Comparison of ENCODE assay signal across 26 cellular contexts in genomic region chr5:125525356-125525755, GRCh38.
A peak's percentile ranks its signal among the peaks of the same experiment; 100 is the strongest.
DNase-seq lines count a peak whose midpoint lies in the region; ATAC-seq and TF ChIP-seq lines count a peak whose summit lies in the region.
"Had no signal": no experiment of that assay in that cellular context is flagged by ENCODE, and none has a peak within 500 bp of the region (broad histone marks: within the 10 kb centered on the region; RNA-seq: fewer than 3 reads in every experiment).

No MANE protein-coding gene starts in this region.

- H3K4me3 ChIP-seq in right atrium auricular region, result no peak overlapping the region
- H3K4me3 ChIP-seq: mucosa of descending colon, right lobe of liver, suprapubic skin had no signal

- H3K27me3 ChIP-seq in right atrium auricular region, result no peaks in the 10 kb centered on the region
- H3K27me3 ChIP-seq: right lobe of liver, suprapubic skin had no signal

- peak; percentile 39 for ATAC-seq in Right ventricle myocardium inferior
- no peak for ATAC-seq in GM21528 (IDR thresholded peaks at IDR 0.05; ENCODE audit: low FRiP score, unreplicated experiment)
- ATAC-seq: mucosa of descending colon; right lobe of liver; stimulated activated memory B cell treated with anti-CD40 and anti-IgM and Interleukin-4, amounts not matched to agents 10 μg/mL and 1 μg/mL and 100 μg/mL, for 72 hours had no signal

- H3K9me3 ChIP-seq in right atrium auricular region, result no peaks in the 10 kb centered on the region
- H3K9me3 ChIP-seq: mucosa of descending colon, right lobe of liver, suprapubic skin had no signal

- intact Hi-C loops in Right ventricle myocardium inferior (cut with DNase I), result no loop called here

- H3K27ac ChIP-seq in right atrium auricular region, result no peak overlapping the region
- H3K27ac ChIP-seq: HL-60, right lobe of liver, suprapubic skin had no signal

- no peaks in the 10 kb centered on the region for H3K36me3 ChIP-seq in right atrium auricular region
- H3K36me3 ChIP-seq: right lobe of liver, suprapubic skin had no signal

- peaks cover 0 to 10% of the 10 kb centered on the region in 2 donors for H3K4me1 ChIP-seq in right atrium auricular region
- H3K4me1 ChIP-seq: right lobe of liver, suprapubic skin had no signal

- CTCF ChIA-PET in activated naive CD4-positive, alpha-beta T cell treated with anti-CD3 and anti-CD28 coated beads, Interleukin-2, amount 10 ng/mL, durations not matched to agents 7 days and 5 days (lab: Charles Lee), result no interaction called here

- no peaks in the 10 kb centered on the region for H3K27me3 Mint-ChIP-seq in activated naive CD4-positive, alpha-beta T cell treated with anti-CD3 and anti-CD28 coated beads, Interleukin-2, amount 10 ng/mL, durations not matched to agents 7 days and 5 days
- H3K27me3 Mint-ChIP-seq: activated naive CD8-positive, alpha-beta T cell treated with anti-CD3 and anti-CD28 coated beads, Interleukin-2, amount 10 ng/mL, durations not matched to agents 7 days and 5 days; stimulated activated memory B cell treated with anti-CD40 and anti-IgM and Interleukin-4, amounts not matched to agents 10 μg/mL and 1 μg/mL and 100 μg/mL, for 72 hours had no signal

- no peaks in the 10 kb centered on the region for H3K36me3 Mint-ChIP-seq in activated naive CD4-positive, alpha-beta T cell treated with anti-CD3 and anti-CD28 coated beads, Interleukin-2, amount 10 ng/mL, durations not matched to agents 7 days and 5 days
- H3K36me3 Mint-ChIP-seq: activated naive CD8-positive, alpha-beta T cell treated with anti-CD3 and anti-CD28 coated beads, Interleukin-2, amount 10 ng/mL, durations not matched to agents 7 days and 5 days; stimulated activated memory B cell treated with anti-CD40 and anti-IgM and Interleukin-4, amounts not matched to agents 10 μg/mL and 1 μg/mL and 100 μg/mL, for 72 hours had no signal

- no peak for TF ChIP-seq CTCF in right atrium auricular region (IDR thresholded peaks at IDR 0.05)

- no peak overlapping the region for H3K4me3 Mint-ChIP-seq in activated naive CD4-positive, alpha-beta T cell treated with anti-CD3 and anti-CD28 coated beads, Interleukin-2, amount 10 ng/mL, durations not matched to agents 7 days and 5 days
- H3K4me3 Mint-ChIP-seq: activated naive CD8-positive, alpha-beta T cell treated with anti-CD3 and anti-CD28 coated beads, Interleukin-2, amount 10 ng/mL, durations not matched to agents 7 days and 5 days; HFFc6; stimulated activated memory B cell treated with anti-CD40 and anti-IgM and Interleukin-4, amounts not matched to agents 10 μg/mL and 1 μg/mL and 100 μg/mL, for 72 hours had no signal

- H3K9me3 Mint-ChIP-seq in activated naive CD4-positive, alpha-beta T cell treated with anti-CD3 and anti-CD28 coated beads, Interleukin-2, amount 10 ng/mL, durations not matched to agents 7 days and 5 days, result no peaks in the 10 kb centered on the region
- H3K9me3 Mint-ChIP-seq: activated naive CD8-positive, alpha-beta T cell treated with anti-CD3 and anti-CD28 coated beads, Interleukin-2, amount 10 ng/mL, durations not matched to agents 7 days and 5 days; HFFc6; stimulated activated memory B cell treated with anti-CD40 and anti-IgM and Interleukin-4, amounts not matched to agents 10 μg/mL and 1 μg/mL and 100 μg/mL, for 72 hours had no signal

- H3K4me1 Mint-ChIP-seq in activated naive CD4-positive, alpha-beta T cell treated with anti-CD3 and anti-CD28 coated beads, Interleukin-2, amount 10 ng/mL, durations not matched to agents 7 days and 5 days, result no peaks in the 10 kb centered on the region
- H3K4me1 Mint-ChIP-seq: activated naive CD8-positive, alpha-beta T cell treated with anti-CD3 and anti-CD28 coated beads, Interleukin-2, amount 10 ng/mL, durations not matched to agents 7 days and 5 days; stimulated activated memory B cell treated with anti-CD40 and anti-IgM and Interleukin-4, amounts not matched to agents 10 μg/mL and 1 μg/mL and 100 μg/mL, for 72 hours had no signal

- DNase-seq in Right ventricle myocardium inferior (ENCODE audit: missing footprints) (no peak), right atrium auricular region (ENCODE audit: low spot score) (no peak), dedifferentiated amniotic fluid mesenchymal stem cell (ENCODE audit: extremely low spot score) (peak; percentile 33), iris pigment epithelial cell (ENCODE audit: low read depth) (peak; percentile 1), mesenteric fat pad (ENCODE audit: low spot score) (no peak), NCI-H1105 treated with DMSO at 0.1 percent for 48 hours (lab: John Stamatoyannopoulos, UW) (no peak)
- no peak for DNase-seq in activated naive CD4-positive, alpha-beta T cell treated with anti-CD3 and anti-CD28 coated beads, Interleukin-2, amount 10 ng/mL, durations not matched to agents 7 days and 5 days
- DNase-seq: 8988T; activated effector memory CD4-positive, alpha-beta T cell treated with anti-CD3 and anti-CD28 coated beads, Interleukin-2, amount 50 U/mL, for 16 hours; activated naive CD8-positive, alpha-beta T cell treated with anti-CD3 and anti-CD28 coated beads, Interleukin-2, amount 10 ng/mL, durations not matched to agents 7 days and 5 days; activated T-cell treated with anti-CD3 and anti-CD28 coated beads for 4 hours; Calu3; DND-41; effector memory CD4-positive, alpha-beta T cell; HFFc6; mucosa of descending colon; MV-4-11; NCI-H1694; NCI-H446 treated with DMSO at 0.1 percent for 48 hours; posterior cingulate gyrus; right lobe of liver; stimulated activated CD4-positive, alpha-beta T cell treated with anti-CD3 and anti-CD28 coated beads, Interleukin-4, amount 100 ng/mL, for 4 hours had no signal

- H3K27ac Mint-ChIP-seq in activated naive CD4-positive, alpha-beta T cell treated with anti-CD3 and anti-CD28 coated beads, Interleukin-2, amount 10 ng/mL, durations not matched to agents 7 days and 5 days, result no peak overlapping the region
- H3K27ac Mint-ChIP-seq: activated naive CD8-positive, alpha-beta T cell treated with anti-CD3 and anti-CD28 coated beads, Interleukin-2, amount 10 ng/mL, durations not matched to agents 7 days and 5 days; HFFc6; stimulated activated memory B cell treated with anti-CD40 and anti-IgM and Interleukin-4, amounts not matched to agents 10 μg/mL and 1 μg/mL and 100 μg/mL, for 72 hours had no signal

Comparison
In these comparisons a context has a peak if more than half of its experiments do, and no peak if none do; other contexts are left out.
1. DNase-seq: peak in dedifferentiated amniotic fluid mesenchymal stem cell (single experiment) and iris pigment epithelial cell (single experiment); none in Right ventricle myocardium inferior (single experiment), right atrium auricular region (single experiment), activated naive CD4-positive, alpha-beta T cell treated with anti-CD3 and anti-CD28 coated beads, Interleukin-2, amount 10 ng/mL, durations not matched to agents 7 days and 5 days (single experiment), mesenteric fat pad (single experiment) and NCI-H1105 treated with DMSO at 0.1 percent for 48 hours (single experiment).